Comparison of ENCODE assay signal across 22 cellular contexts in genomic region chr9:134534661-134535080, GRCh38.
DNase-seq lines count a peak whose midpoint lies in the region; ATAC-seq, FAIRE-seq and TF ChIP-seq lines count a peak whose summit lies in the region.
"Had no signal": no experiment of that assay in that cellular context is flagged by ENCODE, and none has a peak within 500 bp of the region (broad histone marks: within the 10 kb centered on the region; RNA-seq: fewer than 3 reads in every experiment).

No MANE protein-coding gene starts in this region.

- no peaks in the 10 kb centered on the region for H3K9me2 ChIP-seq in OCI-LY7 (ENCODE audit: insufficient read depth, low read length)

- H3K4me3 Mint-ChIP-seq in natural killer cell treated with Interleukin-12 subunit alpha and Interleukin-12 subunit beta and Interleukin-15 and Interleukin-18, amount 100 ng/mL, for 72 hours, result no peak overlapping the region
- H3K4me3 Mint-ChIP-seq in natural killer cell (no peak overlapping the region), nephron (no peak overlapping the region)
- H3K4me3 Mint-ChIP-seq: activated CD4-positive, alpha-beta memory T cell treated with anti-CD3 and anti-CD28 coated beads for 36 hours; stimulated activated memory B cell treated with anti-CD40 and anti-IgM and Interleukin-4, amounts not matched to agents 10 μg/mL and 1 μg/mL and 100 μg/mL, for 72 hours had no signal

- no peaks in the 10 kb centered on the region for H3K36me3 Mint-ChIP-seq in natural killer cell treated with Interleukin-12 subunit alpha and Interleukin-12 subunit beta and Interleukin-15 and Interleukin-18, amount 100 ng/mL, for 72 hours
- no peaks in the 10 kb centered on the region for H3K36me3 Mint-ChIP-seq in natural killer cell
- H3K36me3 Mint-ChIP-seq in nephron (ENCODE audit: low read depth), result peaks cover 3% of the 10 kb centered on the region
- H3K36me3 Mint-ChIP-seq: activated CD4-positive, alpha-beta memory T cell treated with anti-CD3 and anti-CD28 coated beads for 36 hours; stimulated activated memory B cell treated with anti-CD40 and anti-IgM and Interleukin-4, amounts not matched to agents 10 μg/mL and 1 μg/mL and 100 μg/mL, for 72 hours had no signal

- H3K9me3 ChIP-seq in K562 (replicated peaks; ENCODE audit: control insufficient read depth, insufficient read depth, low read depth, low read length) (no peaks in the 10 kb centered on the region), OCI-LY7 (ENCODE audit: low read length) (no peaks in the 10 kb centered on the region)
- H3K9me3 ChIP-seq: prostate gland had no signal

- no peak for TF ChIP-seq RAD21 in K562 (CRISPR knock-in tag; conservative IDR thresholded peaks at IDR 0.05 in 1 of 2, IDR thresholded peaks at IDR 0.05 in 1 of 2)

- H3K4me1 Mint-ChIP-seq in natural killer cell treated with Interleukin-12 subunit alpha and Interleukin-12 subunit beta and Interleukin-15 and Interleukin-18, amount 100 ng/mL, for 72 hours (ENCODE audit: low read depth in 2 of 2), result no peaks in the 10 kb centered on the region
- H3K4me1 Mint-ChIP-seq in natural killer cell (no peaks in the 10 kb centered on the region), nephron (peaks cover 37% of the 10 kb centered on the region)
- H3K4me1 Mint-ChIP-seq: stimulated activated memory B cell treated with anti-CD40 and anti-IgM and Interleukin-4, amounts not matched to agents 10 μg/mL and 1 μg/mL and 100 μg/mL, for 72 hours had no signal

- H3K4me3 ChIP-seq in K562 (no peak overlapping the region), OCI-LY7 (ENCODE audit: low read depth, low read length, poor library complexity, severe bottlenecking) (no peak overlapping the region)
- H3K4me3 ChIP-seq: breast epithelium, prostate gland, thoracic aorta had no signal

- H3K36me3 ChIP-seq in K562 (ENCODE audit: control insufficient read depth, insufficient read depth, low read length) (no peaks in the 10 kb centered on the region), OCI-LY7 (ENCODE audit: insufficient read depth, low read length) (no peaks in the 10 kb centered on the region)
- H3K36me3 ChIP-seq: breast epithelium, prostate gland, thoracic aorta had no signal

- peaks cover 45 to 64% of the 10 kb centered on the region in 2 experiments; a peak in 4 of 5 replicates for H3K27me3 ChIP-seq in K562 (ENCODE audit: control insufficient read depth in 2 of 2, insufficient read depth in 2 of 2, low read length in 2 of 2)

- BruUV-seq in K562 (replicated peaks; lab: Mats Ljungman, UMichigan), result no TSS peak
- BruUV-seq in OCI-LY7 (replicated peaks; lab: Mats Ljungman, UMichigan), result no TSS peak

- no peak for ATAC-seq in natural killer cell treated with Interleukin-12 subunit alpha and Interleukin-12 subunit beta and Interleukin-15 and Interleukin-18, amount 100 ng/mL, for 72 hours
- ATAC-seq in natural killer cell (no peak), K562 (no peak), GM21825 (IDR thresholded peaks at IDR 0.05; ENCODE audit: unreplicated experiment) (no peak)
- ATAC-seq: stimulated activated memory B cell treated with anti-CD40 and anti-IgM and Interleukin-4, amounts not matched to agents 10 μg/mL and 1 μg/mL and 100 μg/mL, for 72 hours had no signal

- no peak overlapping the region for H3K27ac Mint-ChIP-seq in natural killer cell treated with Interleukin-12 subunit alpha and Interleukin-12 subunit beta and Interleukin-15 and Interleukin-18, amount 100 ng/mL, for 72 hours
- H3K27ac Mint-ChIP-seq in natural killer cell (no peak overlapping the region), nephron (peak overlapping the region in 2 of 3 experiments; percentile 14 to 24)
- H3K27ac Mint-ChIP-seq: activated CD4-positive, alpha-beta memory T cell treated with anti-CD3 and anti-CD28 coated beads for 36 hours; stimulated activated memory B cell treated with anti-CD40 and anti-IgM and Interleukin-4, amounts not matched to agents 10 μg/mL and 1 μg/mL and 100 μg/mL, for 72 hours had no signal

- H3K4me1 ChIP-seq in K562 (replicated peaks in 1 of 2; ENCODE audit: control insufficient read depth in 2 of 2, insufficient read depth in 2 of 2, low read length in 2 of 2), result no peaks in the 10 kb centered on the region
- H3K4me1 ChIP-seq in OCI-LY7 (ENCODE audit: insufficient read depth, low read length, poor library complexity, severe bottlenecking), result no peaks in the 10 kb centered on the region
- H3K4me1 ChIP-seq: breast epithelium had no signal

- H3K9me3 Mint-ChIP-seq in natural killer cell treated with Interleukin-12 subunit alpha and Interleukin-12 subunit beta and Interleukin-15 and Interleukin-18, amount 100 ng/mL, for 72 hours, result no peaks in the 10 kb centered on the region
- H3K9me3 Mint-ChIP-seq in natural killer cell (no peaks in the 10 kb centered on the region), nephron (peaks cover 26% of the 10 kb centered on the region)

- no peak for TF ChIP-seq CTCF in natural killer cell (IDR thresholded peaks at IDR 0.05)
- TF ChIP-seq CTCF in K562 (IDR thresholded peaks at IDR 0.05 in 2 of 3, conservative IDR thresholded peaks at IDR 0.05 in 1 of 3; ENCODE audit: insufficient read depth in 2 of 3, low read depth in 1 of 3, low read length in 3 of 3), result no peak
- no peak for TF ChIP-seq CTCF in nephron (IDR thresholded peaks at IDR 0.05; ENCODE audit: unreplicated experiment in 3 of 3)
- no peak for TF ChIP-seq CTCF in OCI-LY7 (conservative IDR thresholded peaks at IDR 0.05; ENCODE audit: low read length)

- DNase-seq in natural killer cell treated with Interleukin-12 subunit alpha and Interleukin-12 subunit beta and Interleukin-15 and Interleukin-18, amount 100 ng/mL, for 72 hours (ENCODE audit: low spot score), result peak; percentile 6
- DNase-seq in natural killer cell (no peak), K562 (ENCODE audit: extremely low read depth in 1 of 4, low spot score in 3 of 4) (no peak), OCI-LY7 (ENCODE audit: low spot score) (no peak), C1 segment of cervical spinal cord (lab: John Stamatoyannopoulos, UW) (no peak), NCI-H1930 (lab: John Stamatoyannopoulos, UW) (no peak)
- DNase-seq: activated CD4-positive, alpha-beta memory T cell treated with anti-CD3 and anti-CD28 coated beads for 36 hours; activated CD4-positive, CD25-positive, alpha-beta regulatory T cell; activated effector memory CD4-positive, alpha-beta T cell treated with Interleukin-2 at 50 U/mL for 16 hours; H7; NCI-H1436; NCI-H69; T1000 had no signal

- TF ChIP-seq EP300 in K562 (IDR thresholded peaks at IDR 0.05; ENCODE audit: low read length), result no peak

- 0% methylated on average over 12 of the region's 12 CpGs for WGBS in K562 (ENCODE audit: insufficient coverage, low coverage, missing lambda C conversion rate)

- no peaks in the 10 kb centered on the region for H3K79me2 ChIP-seq in K562 (ENCODE audit: control insufficient read depth, insufficient read depth, low read length)
- no peaks in the 10 kb centered on the region for H3K79me2 ChIP-seq in OCI-LY7 (ENCODE audit: insufficient read depth, low read depth, low read length)

- in situ Hi-C loops in K562 (cut with MboI), result no loop called here

- FAIRE-seq in K562 (lab: Jason Lieb, UNC), result no peak
- FAIRE-seq: A204.1, endometrium had no signal

- no peaks in the 10 kb centered on the region for H3K9me1 ChIP-seq in K562 (ENCODE audit: control insufficient read depth, insufficient read depth, low read length)

- H3K9ac ChIP-seq in K562 (ENCODE audit: insufficient read depth in 1 of 2, low read depth in 2 of 2, low read length in 2 of 2), result no peak overlapping the region

- H3K4me2 ChIP-seq in K562 (ENCODE audit: insufficient read depth, low read length) (no peak overlapping the region), OCI-LY7 (ENCODE audit: low read length) (no peak overlapping the region)

- intact Hi-C loops in natural killer cell (cut with micrococcal nuclease) (no loop called here), K562 (cut with micrococcal nuclease) (no loop called here), OCI-LY7 (cut with micrococcal nuclease; ENCODE audit: unreplicated experiment) (no loop called here)

- POLR2A ChIA-PET in K562 (lab: Yijun Ruan, JAX) (no interaction called here), OCI-LY7 (lab: Charles Lee) (no interaction called here)

- CTCF ChIA-PET in K562 (lab: Yijun Ruan, JAX; ENCODE audit: low intra/inter-chr PET ratio), result no interaction called here
- CTCF ChIA-PET in OCI-LY7 (lab: Charles Lee; ENCODE audit: unreplicated experiment), result no interaction called here

- no peak overlapping the region for H2AFZ ChIP-seq in K562 (ENCODE audit: low read depth, low read length)
- H2AFZ ChIP-seq in OCI-LY7 (ENCODE audit: low read length), result no peak overlapping the region

- H3K27ac ChIP-seq in K562 (ENCODE audit: extremely low read depth, low read depth, low read length) (no peak overlapping the region), OCI-LY7 (ENCODE audit: low read depth, low read length, poor library complexity, severe bottlenecking) (no peak overlapping the region)
- H3K27ac ChIP-seq: breast epithelium, prostate gland, RWPE1, thoracic aorta had no signal

- peaks cover 10 to 17% of the 10 kb centered on the region in 2 donors for H3K27me3 Mint-ChIP-seq in natural killer cell treated with Interleukin-12 subunit alpha and Interleukin-12 subunit beta and Interleukin-15 and Interleukin-18, amount 100 ng/mL, for 72 hours
- H3K27me3 Mint-ChIP-seq in natural killer cell (ENCODE audit: low read depth in 2 of 2) (peaks cover 2 to 18% of the 10 kb centered on the region in 2 donors), nephron (ENCODE audit: low read depth) (peaks cover 9% of the 10 kb centered on the region)
- H3K27me3 Mint-ChIP-seq: activated CD4-positive, alpha-beta memory T cell treated with anti-CD3 and anti-CD28 coated beads for 36 hours had no signal

- H4K20me1 ChIP-seq in K562 (replicated peaks; ENCODE audit: control insufficient read depth, insufficient read depth, low read length) (peaks cover 3% of the 10 kb centered on the region; the same call in 1 of the 2 replicates), OCI-LY7 (ENCODE audit: insufficient read depth, low read length) (no peaks in the 10 kb centered on the region)

- TF ChIP-seq POLR2A in K562 (conservative IDR thresholded peaks at IDR 0.05), result no peak

TF ChIP-seq in K562, 482 proteins besides CTCF, POLR2A, EP300 and RAD21:
- TF ChIP-seq ZKSCAN8 (CRISPR knock-in tag; IDR thresholded peaks at IDR 0.05), result no peak
- peak; percentile 40; the same call in 1 of the 2 replicates for TF ChIP-seq ZNF316 (IDR thresholded peaks at IDR 0.05)

Comparison
In these comparisons a context has a peak if more than half of its experiments do, and no peak if none do; other contexts are left out.
1. H3K27ac Mint-ChIP-seq: peak in nephron (2 of 3); none in natural killer cell treated with Interleukin-12 subunit alpha and Interleukin-12 subunit beta and Interleukin-15 and Interleukin-18, amount 100 ng/mL, for 72 hours (0 of 2) and natural killer cell (0 of 2).